ENCODE assay signal across 25 cellular contexts in the genomic region with DNA sequence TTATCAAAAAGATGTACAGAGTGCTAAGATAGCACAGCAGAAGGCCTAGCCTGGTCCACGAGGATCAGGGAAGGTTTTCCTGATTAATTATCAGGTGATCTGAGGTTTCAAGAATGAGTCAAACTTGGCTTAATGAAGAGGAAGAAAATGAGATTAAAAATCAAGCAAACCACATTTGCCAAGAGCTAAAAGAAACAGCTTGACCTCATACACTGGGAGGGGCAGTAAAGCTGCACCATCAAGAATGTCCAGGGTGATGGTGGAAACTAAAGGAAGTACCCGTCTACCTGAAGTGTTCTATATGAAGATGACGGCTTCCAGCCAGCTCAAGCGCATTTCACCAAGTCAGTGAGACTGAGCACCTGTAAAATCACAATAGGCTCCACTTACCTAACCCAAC.
"Had no signal": no experiment of that assay in that cellular context is flagged by ENCODE, and none has a peak within 500 bp of the region (broad histone marks: within the 10 kb centered on the region; RNA-seq: fewer than 3 reads in every experiment).

No MANE protein-coding gene starts in this region.

- H3K27ac ChIP-seq: coronary artery, esophagus squamous epithelium, tibial artery, upper lobe of right lung, vagina had no signal

- H3K27ac Mint-ChIP-seq: endodermal cell; immature natural killer cell; naive thymus-derived CD4-positive, alpha-beta T cell; nephron progenitor cell; stimulated activated naive CD8-positive, alpha-beta T cell treated with anti-CD3 and anti-CD28 coated beads, Interleukin-15, Interleukin-2, amounts not matched to agents 100 ng/mL and 50 ng/mL, for 24 hours had no signal

- H3K4me3 ChIP-seq: coronary artery, esophagus squamous epithelium, lung, tibial artery, upper lobe of right lung, vagina had no signal

- H3K9me3 ChIP-seq: esophagus squamous epithelium, upper lobe of right lung, vagina had no signal

- H3K27me3 ChIP-seq: esophagus squamous epithelium, tibial artery, upper lobe of right lung, vagina had no signal

- H3K36me3 Mint-ChIP-seq: immature natural killer cell; naive thymus-derived CD4-positive, alpha-beta T cell had no signal

- DNase-seq: caudate nucleus; effector CD4-positive, alpha-beta T cell; endodermal cell; esophagus squamous epithelium; foreskin fibroblast; hippocampal formation; immature natural killer cell; left cardiac atrium; left ventricle myocardium superior; mesenchymal stem cell; midbrain; naive thymus-derived CD4-positive, alpha-beta T cell; nephron progenitor cell; posterior cingulate gyrus; small intestine; stimulated activated CD4-positive, alpha-beta T cell treated with anti-CD3 and anti-CD28 coated beads, Interleukin-2, amount 100 ng/mL, for 48 hours; tibial artery; upper lobe of right lung had no signal

- H3K36me3 ChIP-seq: esophagus squamous epithelium, tibial artery, upper lobe of right lung, vagina had no signal

- ATAC-seq: left cardiac atrium; left ventricle myocardium superior; naive thymus-derived CD4-positive, alpha-beta T cell; right cardiac atrium; upper lobe of right lung had no signal

- H3K9me3 Mint-ChIP-seq: endodermal cell; naive thymus-derived CD4-positive, alpha-beta T cell; nephron progenitor cell; stimulated activated naive CD8-positive, alpha-beta T cell treated with anti-CD3 and anti-CD28 coated beads, Interleukin-15, Interleukin-2, amounts not matched to agents 100 ng/mL and 50 ng/mL, for 24 hours had no signal

- FAIRE-seq: endothelial cell of umbilical vein, keratinocyte, small intestine had no signal

- H3K4me1 ChIP-seq: esophagus squamous epithelium, tibial artery, upper lobe of right lung, vagina had no signal
